In genomic region chr7:120885602-120886001, GRCh38 we compare ENCODE assay signal across 1 cellular context. TPM values are rescaled to one million over a fixed set of nuclear protein-coding genes. Genes with fewer than 3 reads are reported as not detected.
"Had no signal": no experiment of that assay in that cellular context is flagged by ENCODE, and none has a peak within 500 bp of the region (broad histone marks: within the 10 kb centered on the region; RNA-seq: fewer than 3 reads in every experiment).

No MANE protein-coding gene starts in this region.

RNA-seq across cellular contexts. Expression of gene TSPAN12, which starts 27.7 kb away (rescaled TPM):
- polyA plus RNA-seq: IgD-negative memory B cell had no signal
